In the genomic region with DNA sequence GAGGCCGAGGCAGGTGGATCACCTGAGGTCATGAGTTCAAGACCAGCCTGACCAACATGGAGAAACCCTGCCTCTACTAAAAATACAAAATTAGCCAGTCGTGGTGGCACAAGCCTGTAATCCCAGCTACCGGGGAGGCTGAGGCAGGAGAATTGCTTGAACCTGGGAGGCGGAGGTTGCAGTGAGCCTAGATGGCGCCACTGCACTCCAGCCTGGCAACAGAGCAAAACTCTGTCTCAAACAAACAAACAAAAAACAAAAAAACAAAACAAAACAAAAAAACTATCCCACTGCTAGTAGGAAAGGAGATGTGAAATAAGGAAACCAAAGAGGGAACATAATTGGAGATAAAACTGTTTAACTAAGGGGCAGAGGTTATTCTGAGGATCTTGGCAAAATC, we compare ENCODE assay signal across 6 cellular contexts.
DNase-seq lines count a peak whose midpoint lies in the region; ATAC-seq and TF ChIP-seq lines count a peak whose summit lies in the region.
"Not testable (repeated sequence)": the region's sequence is repeated elsewhere in the genome, so short reads cannot be mapped to it uniquely, and the experiment has no call there.

No MANE protein-coding gene starts in this region.

- H3K36me3 ChIP-seq in Panc1 (ENCODE audit: control insufficient read depth, insufficient read depth, low read length); endodermal cell (ENCODE audit: control insufficient read depth, insufficient read depth, low read length); neuronal stem cell (replicated peaks in 1 of 2; ENCODE audit: control insufficient read depth in 2 of 2, insufficient read depth in 2 of 2, low read length in 2 of 2): not testable (repeated sequence)

- H2BK20ac ChIP-seq in H9 (ENCODE audit: low read depth, low read length, poor library complexity, severe bottlenecking) = not testable (repeated sequence)

- H3K27ac Mint-ChIP-seq in H9, endodermal cell: not testable (repeated sequence)
- peak overlapping the region; percentile 87 for H3K27ac Mint-ChIP-seq in neural crest cell (ENCODE audit: unreplicated experiment)

- not testable (repeated sequence) for H3K9ac ChIP-seq in H9 (ENCODE audit: extremely low read depth, insufficient read length, low read length); endodermal cell (ENCODE audit: extremely low read depth, low read length, poor library complexity, severe bottlenecking); neuronal stem cell (ENCODE audit: low read depth, low read length, poor library complexity)

- CTCF ChIA-PET in Panc1 (lab: Charles Lee) = not testable (repeated sequence)

- H3K27me3 ChIP-seq in H9 (ENCODE audit: insufficient read depth, low read length); Panc1 (ENCODE audit: control insufficient read depth, insufficient read depth, low read length); endodermal cell (ENCODE audit: control insufficient read depth, insufficient read depth, low read length, poor library complexity, severe bottlenecking); neuronal stem cell (ENCODE audit: control insufficient read depth in 3 of 3, insufficient read depth in 3 of 3, low read depth in 1 of 3, low read length in 3 of 3): not testable (repeated sequence)

- BruUV-seq in Panc1 (replicated peaks; lab: Mats Ljungman, UMichigan) = not testable (repeated sequence)

- H4K8ac ChIP-seq in H9 (replicated peaks; ENCODE audit: insufficient read length, low read depth, low read length); neuronal stem cell (ENCODE audit: low read depth, low read length): not testable (repeated sequence)

- not testable (repeated sequence) for H2BK12ac ChIP-seq in H9 (ENCODE audit: insufficient read length, low read depth, low read length); neuronal stem cell (ENCODE audit: low read length)

- H3K79me1 ChIP-seq in H9 (ENCODE audit: insufficient read depth, low read depth, low read length, poor library complexity, severe bottlenecking); neuronal stem cell (ENCODE audit: low read depth, low read length): not testable (repeated sequence)

- H3K79me2 ChIP-seq in H9 (ENCODE audit: insufficient read depth, low read length) = not testable (repeated sequence)

- H4K91ac ChIP-seq in H9 (ENCODE audit: insufficient read length, low read depth, low read length); neuronal stem cell (ENCODE audit: low read depth, low read length, poor library complexity): not testable (repeated sequence)

- not testable (repeated sequence) for H3K18ac ChIP-seq in H9 (ENCODE audit: insufficient read length, low read depth, low read length); neuronal stem cell (ENCODE audit: low read length)

- not testable (repeated sequence) for H3K4ac ChIP-seq in H9 (ENCODE audit: low read depth, low read length); neuronal stem cell (ENCODE audit: low read length)

- H3K23ac ChIP-seq in H9 (ENCODE audit: insufficient read length, low read depth, low read length); neuronal stem cell (ENCODE audit: low read depth, low read length, poor library complexity): not testable (repeated sequence)

- not testable (repeated sequence) for H3K9me3 Mint-ChIP-seq in H9, endodermal cell, neural crest cell

- not testable (repeated sequence) for H3K4me1 ChIP-seq in H9 (ENCODE audit: insufficient read depth, low read length); Panc1 (ENCODE audit: control insufficient read depth, insufficient read depth, low read length); endodermal cell (ENCODE audit: control insufficient read depth, insufficient read depth, low read length)
- peaks cover 2 to 17% of the 10 kb centered on the region in 2 donors for H3K4me1 ChIP-seq in neuronal stem cell (ENCODE audit: control insufficient read depth in 2 of 2, insufficient read depth in 1 of 2, low read depth in 1 of 2, low read length in 2 of 2)

- not testable (repeated sequence) for H3K23me2 ChIP-seq in H9 (ENCODE audit: insufficient read length, low read depth, low read length, poor library complexity, severe bottlenecking)

- DNase-seq in H9; Panc1 (ENCODE audit: low read depth, low spot score); endodermal cell; neural crest cell (ENCODE audit: low read depth, low spot score); neuronal stem cell (ENCODE audit: low spot score): not testable (repeated sequence)

- not testable (repeated sequence) for H4K20me1 ChIP-seq in H9 (ENCODE audit: control insufficient read depth, insufficient read depth, insufficient read length)

- H2AFZ ChIP-seq in H9 (ENCODE audit: low read length) = not testable (repeated sequence)
- peak overlapping the region; percentile 88 for H2AFZ ChIP-seq in neuronal stem cell (ENCODE audit: low read length)

- ATAC-seq in Panc1 = not testable (repeated sequence)

- not testable (repeated sequence) for H3K36me3 Mint-ChIP-seq in H9 (ENCODE audit: insufficient read depth in 1 of 3, low read depth in 3 of 3); endodermal cell (ENCODE audit: low read depth); neural crest cell (ENCODE audit: low read depth)

- in situ Hi-C loops in Panc1 (cut with HindIII; ENCODE audit: low pct_unique_long_range_greater_than_20kb, low sequenced_read_pairs) = not testable (repeated sequence)

- H4K5ac ChIP-seq in H9 (ENCODE audit: insufficient read length, low read depth, low read length) = not testable (repeated sequence)

- H3K4me3 ChIP-seq in Panc1 (ENCODE audit: low read depth in 2 of 2, low read length in 2 of 2); endodermal cell (ENCODE audit: low read length); neuronal stem cell (ENCODE audit: low read length in 2 of 2): not testable (repeated sequence)

- not testable (repeated sequence) for H2BK15ac ChIP-seq in H9 (ENCODE audit: low read depth, low read length); neuronal stem cell (ENCODE audit: low read length)

- peak; percentile 52 for TF ChIP-seq CTCF in C4-2B (conservative IDR thresholded peaks at IDR 0.05)
- TF ChIP-seq CTCF in H9 (conservative IDR thresholded peaks at IDR 0.05) = peak; percentile 48
- TF ChIP-seq CTCF in Panc1 (IDR thresholded peaks at IDR 0.05) = 0 out of 2 replicates have a peak, but pooled peaks have one; percentile 14
- peak; percentile 55 for TF ChIP-seq CTCF in endodermal cell (conservative IDR thresholded peaks at IDR 0.05)
- not testable (repeated sequence) for TF ChIP-seq CTCF in neural crest cell (conservative IDR thresholded peaks at IDR 0.05)

- POLR2A ChIA-PET in Panc1 (lab: Charles Lee) = not testable (repeated sequence)

- H3T11ph ChIP-seq in H9 (ENCODE audit: low read length) = not testable (repeated sequence)

- H3K27ac ChIP-seq in C4-2B; H9 (ENCODE audit: insufficient read length, low read depth, low read length); Panc1 (ENCODE audit: low read length); neuronal stem cell (replicated peaks; ENCODE audit: low read length): not testable (repeated sequence)
- H3K27ac ChIP-seq in endodermal cell (ENCODE audit: low read depth, low read length) = peak overlapping the region; percentile 50

- WGBS in H9 (ENCODE audit: extremely low coverage, insufficient read length, low lambda C conversion rate) = no CpG with 5 or more reads among the region's 5 CpGs
- WGBS in endodermal cell (ENCODE audit: insufficient coverage in 1 of 2, insufficient read length in 1 of 2), 2 experiments = 92 to 100% methylated on average over 1 to 5 of the region's 5 CpGs
- no CpG with 5 or more reads among the region's 5 CpGs for WGBS in neuronal stem cell (ENCODE audit: extremely low coverage in 2 of 2, insufficient read length in 2 of 2, insufficient replicate concordance in 1 of 2), 2 donors

- intact Hi-C loops in Panc1 (cut with micrococcal nuclease; ENCODE audit: unreplicated experiment) = not testable (repeated sequence)

- H3K56ac ChIP-seq in H9 (ENCODE audit: insufficient read length, low read depth, low read length) = not testable (repeated sequence)

- H3K9me3 ChIP-seq in H9 (ENCODE audit: control insufficient read depth, low read depth, low read length); Panc1 (ENCODE audit: control insufficient read depth, insufficient read depth, low read depth, low read length); endodermal cell (ENCODE audit: control insufficient read depth, low read length); neuronal stem cell (replicated peaks in 1 of 2; ENCODE audit: control insufficient read depth in 2 of 2, insufficient read depth in 1 of 2, low read depth in 1 of 2, low read length in 2 of 2): not testable (repeated sequence)

- not testable (repeated sequence) for H3K27me3 Mint-ChIP-seq in H9 (ENCODE audit: low read depth); endodermal cell (ENCODE audit: insufficient read depth); neural crest cell (ENCODE audit: low read depth)

- not testable (repeated sequence) for H3K14ac ChIP-seq in H9 (ENCODE audit: insufficient read depth, low read length); neuronal stem cell (ENCODE audit: low read length)

- H2BK5ac ChIP-seq in H9 (ENCODE audit: insufficient read length, low read length); neuronal stem cell (ENCODE audit: low read length): not testable (repeated sequence)

- not testable (repeated sequence) for H3K4me2 ChIP-seq in H9 (ENCODE audit: insufficient read depth, insufficient read length, low read length); neuronal stem cell (ENCODE audit: insufficient read depth, low read length, poor library complexity, severe bottlenecking)

- H2BK120ac ChIP-seq in H9 (ENCODE audit: low read depth, low read length, poor library complexity, severe bottlenecking); neuronal stem cell (ENCODE audit: low read depth, low read length): not testable (repeated sequence)

- H3K4me1 Mint-ChIP-seq in H9 = peaks cover 13% of the 10 kb centered on the region in 2 experiments
- peaks cover 18% of the 10 kb centered on the region for H3K4me1 Mint-ChIP-seq in endodermal cell
- peaks cover 18% of the 10 kb centered on the region for H3K4me1 Mint-ChIP-seq in neural crest cell

- not testable (repeated sequence) for H2AK5ac ChIP-seq in H9 (ENCODE audit: insufficient read length, low read length); neuronal stem cell (ENCODE audit: low read depth, low read length)

- H3K4me3 Mint-ChIP-seq in H9, endodermal cell, neural crest cell: not testable (repeated sequence)
